8 cellular contexts compared by ENCODE assay signal in genomic region chr6:41462980-41463930, GRCh38.
A peak's percentile ranks its signal among the peaks of the same experiment; 100 is the strongest.
DNase-seq lines count a peak whose midpoint lies in the region; ATAC-seq and TF ChIP-seq lines count a peak whose summit lies in the region.

No MANE protein-coding gene starts in this region.

- in situ Hi-C loops in Panc1 (cut with HindIII; ENCODE audit: low pct_unique_long_range_greater_than_20kb, low sequenced_read_pairs) = no loop called here

- peaks cover 4% of the 10 kb centered on the region; the same call in 1 of the 2 replicates for H3K27me3 ChIP-seq in Panc1 (ENCODE audit: control insufficient read depth, insufficient read depth, low read length)

- POLR2A ChIA-PET in Panc1 (lab: Charles Lee) = no interaction called here

- H3K36me3 Mint-ChIP-seq in natural killer cell treated with Interleukin-12 subunit alpha and Interleukin-12 subunit beta and Interleukin-15 and Interleukin-18, amount 100 ng/mL, for 72 hours = no peaks in the 10 kb centered on the region

- peaks cover 36 to 48% of the 10 kb centered on the region in 2 donors for H3K27me3 Mint-ChIP-seq in natural killer cell treated with Interleukin-12 subunit alpha and Interleukin-12 subunit beta and Interleukin-15 and Interleukin-18, amount 100 ng/mL, for 72 hours

- no peak; the same call in 1 of the 2 replicates for TF ChIP-seq CTCF in Panc1 (IDR thresholded peaks at IDR 0.05)

- H3K4me3 Mint-ChIP-seq in natural killer cell treated with Interleukin-12 subunit alpha and Interleukin-12 subunit beta and Interleukin-15 and Interleukin-18, amount 100 ng/mL, for 72 hours = no peak overlapping the region

- no TSS peak for BruUV-seq in Panc1 (replicated peaks; lab: Mats Ljungman, UMichigan)

- no peaks in the 10 kb centered on the region for H3K36me3 ChIP-seq in Panc1 (ENCODE audit: control insufficient read depth, insufficient read depth, low read length)

- CTCF ChIA-PET in Panc1 (lab: Charles Lee) = no interaction called here

- DNase-seq in Ammon's horn (ENCODE audit: low spot score) (peak; percentile 32), Panc1 (ENCODE audit: low read depth, low spot score) (peak; percentile 12), retina (no peak)
- DNase-seq in natural killer cell treated with Interleukin-12 subunit alpha and Interleukin-12 subunit beta and Interleukin-15 and Interleukin-18, amount 100 ng/mL, for 72 hours (ENCODE audit: low spot score) = peak; percentile 66

- H3K4me1 Mint-ChIP-seq in natural killer cell treated with Interleukin-12 subunit alpha and Interleukin-12 subunit beta and Interleukin-15 and Interleukin-18, amount 100 ng/mL, for 72 hours (ENCODE audit: low read depth in 2 of 2) = peaks cover 13 to 30% of the 10 kb centered on the region in 2 donors

- ATAC-seq in GM19351 (IDR thresholded peaks at IDR 0.05; ENCODE audit: unreplicated experiment) = peak; percentile 69
- ATAC-seq in Panc1 = peak; percentile 67
- ATAC-seq in esophagus mucosa = peak; percentile 40
- peak; percentile 71 to 83 for ATAC-seq in natural killer cell treated with Interleukin-12 subunit alpha and Interleukin-12 subunit beta and Interleukin-15 and Interleukin-18, amount 100 ng/mL, for 72 hours
- ATAC-seq in HG02571 (IDR thresholded peaks at IDR 0.05; ENCODE audit: unreplicated experiment) = no peak
- ATAC-seq in GM18870 (IDR thresholded peaks at IDR 0.05; ENCODE audit: unreplicated experiment) = no peak

- no peaks in the 10 kb centered on the region for H3K4me1 ChIP-seq in Panc1 (ENCODE audit: control insufficient read depth, insufficient read depth, low read length)

- H3K27ac ChIP-seq in Panc1 (ENCODE audit: low read length) = no peak overlapping the region

- H3K4me3 ChIP-seq in Panc1 (ENCODE audit: low read depth in 2 of 2, low read length in 2 of 2) = no peak overlapping the region

- H3K27ac Mint-ChIP-seq in natural killer cell treated with Interleukin-12 subunit alpha and Interleukin-12 subunit beta and Interleukin-15 and Interleukin-18, amount 100 ng/mL, for 72 hours = peak overlapping the region in 1 of 2 donors; percentile 47

- intact Hi-C loops in Panc1 (cut with micrococcal nuclease; ENCODE audit: unreplicated experiment) = no loop called here

- no peaks in the 10 kb centered on the region for H3K9me3 Mint-ChIP-seq in natural killer cell treated with Interleukin-12 subunit alpha and Interleukin-12 subunit beta and Interleukin-15 and Interleukin-18, amount 100 ng/mL, for 72 hours

- no peaks in the 10 kb centered on the region for H3K9me3 ChIP-seq in Panc1 (ENCODE audit: control insufficient read depth, insufficient read depth, low read depth, low read length)

Comparison
In these comparisons a context has a peak if more than half of its experiments do, and no peak if none do; other contexts are left out.
1. ATAC-seq: peak in GM19351 (single experiment), Panc1 (single experiment), esophagus mucosa (single experiment) and natural killer cell treated with Interleukin-12 subunit alpha and Interleukin-12 subunit beta and Interleukin-15 and Interleukin-18, amount 100 ng/mL, for 72 hours (2 of 2); none in HG02571 (single experiment) and GM18870 (single experiment).